1 cellular context compared by ENCODE assay signal in genomic region chr16:88366704-88367047, GRCh38.
TF ChIP-seq lines count a peak whose summit lies in the region.

No MANE protein-coding gene starts in this region.

TF ChIP-seq in HEK293, 187 proteins besides CTCF, POLR2A, EP300 and RAD21 (continued from another document):
- TF ChIP-seq ZBTB49 (tag by site-specific recombination; IDR thresholded peaks at IDR 0.05; ENCODE audit: low read depth), result no peak
- TF ChIP-seq ZNF354C (tag by site-specific recombination; IDR thresholded peaks at IDR 0.05; ENCODE audit: borderline replicate concordance, low read depth), result no peak
- no peak for TF ChIP-seq KLF8 (tag by site-specific recombination; IDR thresholded peaks at IDR 0.05)
- no peak for TF ChIP-seq ZNF132 (tag by site-specific recombination; IDR thresholded peaks at IDR 0.05; ENCODE audit: borderline replicate concordance)
- peak; percentile 76; the same call in 1 of the 2 replicates for TF ChIP-seq ZNF311 (tag by site-specific recombination; IDR thresholded peaks at IDR 0.05; ENCODE audit: borderline replicate concordance)
